23 cellular contexts compared by ENCODE assay signal in genomic region chr15:22933641-22934061, GRCh38. TPM values are rescaled to one million over a fixed set of nuclear protein-coding genes. Genes with fewer than 3 reads are reported as not detected.
A peak's percentile ranks its signal among the peaks of the same experiment; 100 is the strongest.
DNase-seq lines count a peak whose midpoint lies in the region; ATAC-seq and TF ChIP-seq lines count a peak whose summit lies in the region.
"Had no signal": no experiment of that assay in that cellular context is flagged by ENCODE, and none has a peak within 500 bp of the region (broad histone marks: within the 10 kb centered on the region; RNA-seq: fewer than 3 reads in every experiment).

No MANE protein-coding gene starts in this region.

- H3K4me3 Mint-ChIP-seq in memory B cell, result no peak overlapping the region
- H3K4me3 Mint-ChIP-seq: activated naive CD4-positive, alpha-beta T cell treated with anti-CD3 and anti-CD28 coated beads, Interleukin-2, amount 10 ng/mL, durations not matched to agents 7 days and 5 days had no signal

- H3K4me1 Mint-ChIP-seq in memory B cell, result peaks cover 26% of the 10 kb centered on the region

- intact Hi-C loops in Right ventricle myocardium superior (cut with DNase I), result no loop called here

- no peak for TF ChIP-seq CTCF in GM12864 (IDR thresholded peaks at IDR 0.05; ENCODE audit: low read depth, low read length, missing control alignments)

- H3K4me3 ChIP-seq in GM12864 (ENCODE audit: low read depth, low read length), result no peak overlapping the region
- H3K4me3 ChIP-seq: A549, adrenal gland, left lung, SK-N-MC, smooth muscle cell, thoracic aorta had no signal

- ATAC-seq in memory B cell (ENCODE audit: low read depth) (peak; percentile 72), HG03521 (IDR thresholded peaks at IDR 0.05; ENCODE audit: unreplicated experiment) (no peak), Right ventricle myocardium superior (ENCODE audit: poor library complexity) (no peak), GM21360 (IDR thresholded peaks at IDR 0.05; ENCODE audit: unreplicated experiment) (no peak)
- ATAC-seq: A549; left lung; right cardiac atrium; stimulated activated naive CD8-positive, alpha-beta T cell treated with anti-CD3 and anti-CD28 coated beads, Interleukin-15, Interleukin-2, amounts not matched to agents 100 U/mL and 50 U/mL, for 24 hours had no signal

- DNase-seq in GM12864 (ENCODE audit: low read depth) (peak; percentile 21), NCI-H2081 (lab: John Stamatoyannopoulos, UW) (peak; percentile 81 to 96), astrocyte of the hippocampus (ENCODE audit: low read depth, low spot score) (peak; percentile 66), memory B cell (ENCODE audit: low spot score in 2 of 2) (peak in 1 of 2 donors; percentile 20), NCI-H187 treated with DMSO at 0.1 percent for 48 hours (lab: John Stamatoyannopoulos, UW) (no peak), Right ventricle myocardium superior (no peak)
- DNase-seq: activated CD4-positive, alpha-beta T cell treated with anti-CD3 and anti-CD28 coated beads, Interleukin-2, amount 50 U/mL, for 48 hours; activated naive CD4-positive, alpha-beta T cell treated with anti-CD3 and anti-CD28 coated beads, Interleukin-2, amount 10 ng/mL, durations not matched to agents 7 days and 5 days; adrenal gland; glutamatergic neuron; H7; left lung; mesenchymal stem cell; NCI-H1436 treated with DMSO at 0.1 percent for 48 hours; NCI-H2171; right cardiac atrium; stimulated activated naive CD8-positive, alpha-beta T cell treated with anti-CD3 and anti-CD28 coated beads, Interleukin-15, Interleukin-2, amounts not matched to agents 100 U/mL and 50 U/mL, for 24 hours had no signal

- no peak overlapping the region for H3K27ac Mint-ChIP-seq in memory B cell
- H3K27ac Mint-ChIP-seq: activated naive CD4-positive, alpha-beta T cell treated with anti-CD3 and anti-CD28 coated beads, Interleukin-2, amount 10 ng/mL, durations not matched to agents 7 days and 5 days had no signal

- no peaks in the 10 kb centered on the region for H3K27me3 Mint-ChIP-seq in memory B cell
- H3K27me3 Mint-ChIP-seq: activated naive CD4-positive, alpha-beta T cell treated with anti-CD3 and anti-CD28 coated beads, Interleukin-2, amount 10 ng/mL, durations not matched to agents 7 days and 5 days had no signal

- H3K36me3 Mint-ChIP-seq in memory B cell, result peaks cover 2% of the 10 kb centered on the region

- no peaks in the 10 kb centered on the region for H3K9me3 Mint-ChIP-seq in memory B cell
- H3K9me3 Mint-ChIP-seq: activated naive CD4-positive, alpha-beta T cell treated with anti-CD3 and anti-CD28 coated beads, Interleukin-2, amount 10 ng/mL, durations not matched to agents 7 days and 5 days had no signal

RNA-seq across cellular contexts. Expression of gene CYFIP1, which starts 46.5 kb away (rescaled TPM):
- total RNA-seq in Right ventricle myocardium superior, result 28.8 TPM

Comparison
In these comparisons a context has a peak if more than half of its experiments do, and no peak if none do; other contexts are left out.
1. DNase-seq: peak in GM12864 (single experiment), NCI-H2081 (2 of 2) and astrocyte of the hippocampus (single experiment); none in NCI-H187 treated with DMSO at 0.1 percent for 48 hours (single experiment) and Right ventricle myocardium superior (single experiment).